1 cellular context compared by ENCODE assay signal in genomic region chr19:42352216-42352892, GRCh38.
TF ChIP-seq lines count a peak whose summit lies in the region.

No MANE protein-coding gene starts in this region.

TF ChIP-seq in H1, 55 proteins besides CTCF, POLR2A, EP300 and RAD21:
- no peak for TF ChIP-seq MAX (IDR thresholded peaks at IDR 0.05)
- TF ChIP-seq CHD2 (IDR thresholded peaks at IDR 0.05; ENCODE audit: low read length), result no peak
- TF ChIP-seq SUZ12 (IDR thresholded peaks at IDR 0.05; ENCODE audit: low read length), result no peak
- no peak for TF ChIP-seq NANOG (IDR thresholded peaks at IDR 0.05; ENCODE audit: insufficient read depth, low read depth, low read length, poor library complexity, severe bottlenecking)
- TF ChIP-seq CBX5 (IDR thresholded peaks at IDR 0.05; ENCODE audit: low read depth, low read length), result no peak
- no peak for TF ChIP-seq ZNF274 (IDR thresholded peaks at IDR 0.05; ENCODE audit: borderline replicate concordance, extremely low read depth, low read length)
- TF ChIP-seq RBBP5 (IDR thresholded peaks at IDR 0.05; ENCODE audit: borderline replicate concordance, low read depth, low read length), result no peak
- no peak for TF ChIP-seq TBP (IDR thresholded peaks at IDR 0.05; ENCODE audit: low read depth, low read length)
- TF ChIP-seq SP1 (IDR thresholded peaks at IDR 0.05; ENCODE audit: low read depth, low read length), result no peak
- TF ChIP-seq HDAC2 (IDR thresholded peaks at IDR 0.05; ENCODE audit: borderline replicate concordance in 1 of 2, low read depth in 2 of 2, low read length in 2 of 2), result no peak
- TF ChIP-seq, protein P1, sequence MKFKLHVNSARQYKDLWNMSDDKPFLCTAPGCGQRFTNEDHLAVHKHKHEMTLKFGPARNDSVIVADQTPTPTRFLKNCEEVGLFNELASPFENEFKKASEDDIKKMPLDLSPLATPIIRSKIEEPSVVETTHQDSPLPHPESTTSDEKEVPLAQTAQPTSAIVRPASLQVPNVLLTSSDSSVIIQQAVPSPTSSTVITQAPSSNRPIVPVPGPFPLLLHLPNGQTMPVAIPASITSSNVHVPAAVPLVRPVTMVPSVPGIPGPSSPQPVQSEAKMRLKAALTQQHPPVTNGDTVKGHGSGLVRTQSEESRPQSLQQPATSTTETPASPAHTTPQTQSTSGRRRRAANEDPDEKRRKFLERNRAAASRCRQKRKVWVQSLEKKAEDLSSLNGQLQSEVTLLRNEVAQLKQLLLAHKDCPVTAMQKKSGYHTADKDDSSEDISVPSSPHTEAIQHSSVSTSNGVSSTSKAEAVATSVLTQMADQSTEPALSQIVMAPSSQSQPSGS (IDR thresholded peaks at IDR 0.05; ENCODE audit: low read length), result no peak
- TF ChIP-seq CEBPB (IDR thresholded peaks at IDR 0.05; ENCODE audit: low read depth, low read length), result no peak
- TF ChIP-seq CTBP2 (IDR thresholded peaks at IDR 0.05; ENCODE audit: borderline replicate concordance, insufficient read depth, insufficient read length, low read length), result no peak
- TF ChIP-seq FOSL1 (IDR thresholded peaks at IDR 0.05; ENCODE audit: insufficient read depth, low read depth, low read length), result no peak
- TF ChIP-seq POU5F1 (IDR thresholded peaks at IDR 0.05; ENCODE audit: low read depth, low read length), result no peak
- TF ChIP-seq GABPA (IDR thresholded peaks at IDR 0.05; ENCODE audit: borderline replicate concordance, insufficient read depth, low read length), result no peak
- TF ChIP-seq CHD1 (IDR thresholded peaks at IDR 0.05; ENCODE audit: low read depth, low read length), result no peak
- no peak for TF ChIP-seq RNF2 (IDR thresholded peaks at IDR 0.05; ENCODE audit: borderline replicate concordance, low read depth, low read length, missing control alignments, poor library complexity, severe bottlenecking)
- no peak for TF ChIP-seq SRF (IDR thresholded peaks at IDR 0.05; ENCODE audit: low read depth, low read length)
